Comparison of ENCODE assay signal across 9 cellular contexts in the genomic region with DNA sequence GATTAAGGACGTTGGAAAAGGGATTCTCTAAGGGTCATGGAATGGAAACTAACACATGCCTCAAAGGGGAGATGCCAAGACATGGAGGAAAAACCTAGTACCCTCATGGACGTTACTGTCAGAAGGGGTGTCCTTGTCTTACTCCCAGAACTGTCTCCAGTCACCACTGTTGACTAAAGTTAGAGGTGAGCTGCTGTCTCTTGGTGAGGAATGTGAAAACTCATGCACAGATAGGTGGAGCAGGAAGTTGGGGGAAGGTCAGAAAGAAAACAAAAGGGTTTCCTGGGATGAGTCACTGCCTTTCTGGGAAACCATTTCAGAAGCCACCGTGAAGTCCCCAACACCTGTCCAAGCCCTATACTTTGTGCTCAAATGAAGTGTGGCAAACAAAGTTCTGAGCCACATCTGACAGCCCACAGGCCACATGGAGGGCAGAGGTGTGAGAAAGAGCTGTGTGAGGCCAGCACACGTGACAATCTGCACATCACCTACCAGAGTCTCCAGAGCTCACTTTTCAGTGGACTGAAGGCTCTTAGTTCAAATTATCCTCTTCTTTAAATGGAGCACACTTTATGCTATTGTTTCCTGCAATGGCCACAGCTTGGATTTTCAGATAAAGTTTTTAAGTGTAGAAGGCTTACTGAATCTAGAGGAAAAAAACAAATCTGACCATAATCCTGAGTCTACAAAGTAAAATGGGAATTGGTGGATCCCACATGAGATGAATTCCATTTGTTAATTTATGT.
A peak's percentile ranks its signal among the peaks of the same experiment; 100 is the strongest.
DNase-seq lines count a peak whose midpoint lies in the region; ATAC-seq and TF ChIP-seq lines count a peak whose summit lies in the region.
"Had no signal": no experiment of that assay in that cellular context is flagged by ENCODE, and none has a peak within 500 bp of the region (broad histone marks: within the 10 kb centered on the region; RNA-seq: fewer than 3 reads in every experiment).

No MANE protein-coding gene starts in this region.

- no peak for TF ChIP-seq CTCF in breast epithelium (IDR thresholded peaks at IDR 0.05)
- TF ChIP-seq CTCF in suprapubic skin (IDR thresholded peaks at IDR 0.05) = no peak

- H3K27ac ChIP-seq in SJCRH30 = peak overlapping the region; percentile 90
- H3K27ac ChIP-seq in breast epithelium = peak overlapping the region; percentile 22 to 41
- H3K27ac ChIP-seq in suprapubic skin = no peak overlapping the region

- TF ChIP-seq POLR2A in breast epithelium (IDR thresholded peaks at IDR 0.05) (no peak), suprapubic skin (IDR thresholded peaks at IDR 0.05) (no peak)

- intact Hi-C loops in breast epithelium (cut with DNase I; ENCODE audit: low total_unique reads) = no loop called here

- ATAC-seq in GM18520 (IDR thresholded peaks at IDR 0.05; ENCODE audit: unreplicated experiment) = peak; percentile 97
- peak; percentile 91 for ATAC-seq in HG02870 (IDR thresholded peaks at IDR 0.05; ENCODE audit: unreplicated experiment)

- no peak for TF ChIP-seq EP300 in suprapubic skin (IDR thresholded peaks at IDR 0.05)

- DNase-seq in SJCRH30 (peak; percentile 90 to 97), breast epithelium (ENCODE audit: low spot score in 2 of 2) (no peak), NCI-H526 (lab: John Stamatoyannopoulos, UW) (no peak), suprapubic skin (ENCODE audit: low spot score in 2 of 2) (no peak), EL (no peak)
- peak; percentile 12 to 18 (median 12) for DNase-seq in stimulated activated CD4-positive, alpha-beta T cell treated with anti-CD3 and anti-CD28 coated beads, TNF-alpha, amount 100 ng/mL, for 1 hour (ENCODE audit: low read depth in 3 of 3, low spot score in 1 of 3)
- DNase-seq: IMR-90 had no signal

- WGBS in suprapubic skin = 66% methylated on average over 4 of the region's 4 CpGs

- no peaks in the 10 kb centered on the region for H3K36me3 ChIP-seq in SJCRH30
- H3K36me3 ChIP-seq in breast epithelium = no peaks in the 10 kb centered on the region
- H3K36me3 ChIP-seq in suprapubic skin = no peaks in the 10 kb centered on the region

- H3K4me3 ChIP-seq in SJCRH30 = no peak overlapping the region
- no peak overlapping the region for H3K4me3 ChIP-seq in breast epithelium
- no peak overlapping the region for H3K4me3 ChIP-seq in suprapubic skin

- peaks cover 54% of the 10 kb centered on the region for H3K4me1 ChIP-seq in SJCRH30
- H3K4me1 ChIP-seq in breast epithelium = no peaks in the 10 kb centered on the region
- H3K4me1 ChIP-seq in suprapubic skin = no peaks in the 10 kb centered on the region

- H3K9me3 ChIP-seq in SJCRH30 (replicated peaks) (no peaks in the 10 kb centered on the region), breast epithelium (no peaks in the 10 kb centered on the region), suprapubic skin (no peaks in the 10 kb centered on the region)

- no peaks in the 10 kb centered on the region for H3K27me3 ChIP-seq in SJCRH30
- no peaks in the 10 kb centered on the region for H3K27me3 ChIP-seq in breast epithelium
- H3K27me3 ChIP-seq in suprapubic skin = no peaks in the 10 kb centered on the region

Comparison
In these comparisons a context has a peak if more than half of its experiments do, and no peak if none do; other contexts are left out.
1. DNase-seq: peak in SJCRH30 (2 of 2) and stimulated activated CD4-positive, alpha-beta T cell treated with anti-CD3 and anti-CD28 coated beads, TNF-alpha, amount 100 ng/mL, for 1 hour (3 of 3); none in breast epithelium (0 of 2), NCI-H526 (0 of 2), suprapubic skin (0 of 2) and EL (single experiment).